14 cellular contexts compared by ENCODE assay signal in the genomic region with DNA sequence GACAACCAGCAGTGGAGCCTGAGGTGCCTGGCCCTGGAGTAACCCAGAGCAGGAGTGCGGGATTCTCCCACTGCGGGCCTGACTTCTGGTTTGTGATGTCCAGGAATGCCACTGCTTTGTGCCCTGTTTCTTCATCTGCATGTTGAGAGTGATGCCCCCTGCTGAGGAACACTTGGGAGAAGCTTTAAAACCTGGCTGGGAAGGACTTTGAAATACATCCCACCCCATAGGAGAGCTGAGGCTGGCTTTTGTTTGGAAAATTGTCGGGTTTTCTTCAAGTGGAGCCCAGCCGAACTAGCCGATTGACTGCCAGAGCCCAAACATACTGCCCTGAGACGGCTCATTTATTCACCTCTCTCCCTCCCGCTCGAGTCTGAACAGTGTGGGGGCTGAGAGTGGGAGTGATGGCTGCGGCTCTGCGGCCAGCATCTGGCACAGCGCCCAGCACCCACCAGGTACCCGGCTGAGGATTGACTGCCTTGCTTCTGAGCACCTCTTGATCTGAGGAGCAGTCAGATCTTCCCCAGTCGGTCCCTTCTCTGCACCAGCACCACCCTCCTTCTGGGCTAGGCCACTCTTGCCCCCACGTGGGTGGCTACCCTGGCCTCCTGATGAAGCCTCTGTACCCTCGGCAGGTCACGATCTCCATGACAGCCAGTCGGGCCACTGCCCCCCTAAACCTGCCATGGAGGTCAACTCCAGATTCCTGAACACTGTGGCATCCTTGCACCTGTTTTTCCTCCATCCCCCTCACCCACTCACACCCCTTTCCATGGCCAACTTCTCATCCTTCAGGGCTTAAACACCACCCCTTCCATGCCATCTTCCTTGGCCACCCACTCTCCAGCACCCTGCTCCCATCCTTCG.
DNase-seq lines count a peak whose midpoint lies in the region; ATAC-seq, FAIRE-seq and TF ChIP-seq lines count a peak whose summit lies in the region.
"Had no signal": no experiment of that assay in that cellular context is flagged by ENCODE, and none has a peak within 500 bp of the region (broad histone marks: within the 10 kb centered on the region; RNA-seq: fewer than 3 reads in every experiment).

No MANE protein-coding gene starts in this region.

- no peak overlapping the region for H2AFZ ChIP-seq in OCI-LY1 (ENCODE audit: low read length)

- H3K4me2 ChIP-seq in OCI-LY1 (ENCODE audit: low read length) = peak overlapping the region; percentile 26; the same call in 1 of the 2 replicates
- H3K4me2 ChIP-seq: KMS-11 had no signal

- no peaks in the 10 kb centered on the region for H3K27me3 ChIP-seq in H7 (ENCODE audit: control insufficient read depth, insufficient read depth, low read length)
- H3K27me3 ChIP-seq in OCI-LY1 (ENCODE audit: insufficient read depth, low read length) = no peaks in the 10 kb centered on the region

- H3K4me3 Mint-ChIP-seq in naive B cell = peak overlapping the region in 2 of 8 donors; percentile 34 to 64

- H3K9me2 ChIP-seq in OCI-LY1 (ENCODE audit: low read depth, low read length) = no peaks in the 10 kb centered on the region

- no peak; the same call in 1 of the 2 replicates for TF ChIP-seq CTCF in OCI-LY1 (IDR thresholded peaks at IDR 0.05; ENCODE audit: low read length)

- DNase-seq in NCI-H1092 treated with DMSO at 0.1 percent for 48 hours (lab: John Stamatoyannopoulos, UW) (peak; percentile 63), NCI-H1092 (lab: John Stamatoyannopoulos, UW) (no peak), H7 (peak; percentile 80), naive B cell (no peak), RCC 7860 (ENCODE audit: low spot score) (no peak), COLO668 (lab: John Stamatoyannopoulos, UW; ENCODE audit: unreplicated experiment) (no peak)
- no peak for DNase-seq in activated CD8-positive, alpha-beta memory T cell treated with anti-CD3 and anti-CD28 coated beads for 24 hours
- DNase-seq: 8988T, NCI-H446 treated with DMSO at 0.1 percent for 48 hours had no signal

- peaks cover 43 to 71% (median 67%) of the 10 kb centered on the region in 3 donors for H3K4me1 Mint-ChIP-seq in naive B cell

- FAIRE-seq in RCC 7860 (lab: Jason Lieb, UNC) = no peak
- FAIRE-seq: GM12891 had no signal

- H4K20me1 ChIP-seq in OCI-LY1 (ENCODE audit: insufficient read depth, low read length) = no peaks in the 10 kb centered on the region

- peak overlapping the region; percentile 82 for H3K27ac ChIP-seq in OCI-LY1 (ENCODE audit: low read depth, low read length, poor library complexity, severe bottlenecking)
- H3K27ac ChIP-seq: KMS-11, SK-N-MC, thoracic aorta had no signal

- H3K36me3 ChIP-seq in H7 (replicated peaks; ENCODE audit: control insufficient read depth, insufficient read depth, low read length) = no peaks in the 10 kb centered on the region
- H3K36me3 ChIP-seq in OCI-LY1 (ENCODE audit: insufficient read depth, low read length) = no peaks in the 10 kb centered on the region
- H3K36me3 ChIP-seq: thoracic aorta had no signal

- peak overlapping the region in 4 of 6 donors; percentile 85 to 93 (median 92) for H3K27ac Mint-ChIP-seq in naive B cell

- H3F3A ChIP-seq in OCI-LY1 (ENCODE audit: insufficient read depth, low read length) = peaks cover 5% of the 10 kb centered on the region; the same call in 1 of the 2 replicates

- peak overlapping the region; percentile 11; the same call in 1 of the 2 replicates for H3K9ac ChIP-seq in OCI-LY1 (ENCODE audit: low read length)
- H3K9ac ChIP-seq: KMS-11 had no signal

- ATAC-seq in naive B cell (ENCODE audit: low read depth in 2 of 2) = no peak

- H3K4me3 ChIP-seq in H7 (ENCODE audit: insufficient read depth, low read depth, low read length) = no peak overlapping the region
- no peak overlapping the region for H3K4me3 ChIP-seq in OCI-LY1 (ENCODE audit: low read depth, low read length, poor library complexity, severe bottlenecking)
- H3K4me3 ChIP-seq: SK-N-MC, thoracic aorta had no signal

- peaks cover 60% of the 10 kb centered on the region for H3K4me1 ChIP-seq in OCI-LY1 (ENCODE audit: insufficient read depth, low read length, severe bottlenecking)

- H3K9me3 ChIP-seq in OCI-LY1 (ENCODE audit: low read length) = no peaks in the 10 kb centered on the region
- H3K9me3 ChIP-seq: thoracic aorta had no signal

- no peaks in the 10 kb centered on the region for H3K9me3 Mint-ChIP-seq in naive B cell

- H3K79me2 ChIP-seq in OCI-LY1 (ENCODE audit: insufficient read depth, low read length) = no peaks in the 10 kb centered on the region

- no peaks in the 10 kb centered on the region for H3K27me3 Mint-ChIP-seq in naive B cell

- H3K36me3 Mint-ChIP-seq in naive B cell = peaks cover 0 to 8% of the 10 kb centered on the region in 2 donors

Comparison
In these comparisons a context has a peak if more than half of its experiments do, and no peak if none do; other contexts are left out.
1. DNase-seq: peak in NCI-H1092 treated with DMSO at 0.1 percent for 48 hours (single experiment) and H7 (single experiment); none in NCI-H1092 (single experiment), naive B cell (single experiment), activated CD8-positive, alpha-beta memory T cell treated with anti-CD3 and anti-CD28 coated beads for 24 hours (single experiment), RCC 7860 (single experiment) and COLO668 (single experiment).